In genomic region chr14:104991896-104992230, GRCh38 we compare ENCODE assay signal across 22 cellular contexts. TPM values are rescaled to one million over a fixed set of nuclear protein-coding genes. Genes with fewer than 3 reads are reported as not detected.
"Had no signal": no experiment of that assay in that cellular context is flagged by ENCODE, and none has a peak within 500 bp of the region (broad histone marks: within the 10 kb centered on the region; RNA-seq: fewer than 3 reads in every experiment).

No MANE protein-coding gene starts in this region.

- H3K9me3 ChIP-seq: ascending aorta, colonic mucosa, heart left ventricle, mucosa of descending colon, neutrophil, spleen, tibial artery, uterus had no signal

- FAIRE-seq: frontal cortex had no signal

- H3K4me3 ChIP-seq: ascending aorta, colonic mucosa, heart left ventricle, mucosa of descending colon, spleen, tibial artery, uterus had no signal

- H3K4me1 ChIP-seq: ascending aorta, colonic mucosa, uterus had no signal

- ATAC-seq: heart left ventricle, left ventricle myocardium superior, mucosa of descending colon had no signal

- H3K27me3 ChIP-seq: ascending aorta, colonic mucosa, heart left ventricle, neutrophil, spleen, tibial artery, uterus had no signal

- H3K27ac Mint-ChIP-seq: activated T-helper 1 cell treated with anti-CD3 and anti-CD28 coated beads, Interleukin-12 subunit alpha, Interleukin-12 subunit beta, Interleukin-2, Interleukin-4 antibody, amounts not matched to agents 30 ng/mL and 10 ng/mL and 1 ng/mL, durations not matched to agents 14 hours and 24 hours and 36 hours had no signal

- DNase-seq: activated CD4-positive, alpha-beta T cell treated with anti-CD3 and anti-CD28 coated beads for 48 hours; activated CD4-positive, CD25-positive, alpha-beta regulatory T cell; activated CD8-positive, alpha-beta memory T cell treated with anti-CD3 and anti-CD28 coated beads for 24 hours; activated naive CD4-positive, alpha-beta T cell treated with Interleukin-2 at 50 U/mL for 16 hours; colonic mucosa; heart left ventricle; immature natural killer cell; kidney glomerular epithelial cell; left ventricle myocardium superior; mucosa of descending colon; naive B cell; stimulated activated naive CD4-positive, alpha-beta T cell treated with Interleukin-2 at 50 U/mL for 16 hours; T-helper 1 cell; T-helper 9 cell; tibial artery; uterus had no signal

- H3K27ac ChIP-seq: ascending aorta, colonic mucosa, heart left ventricle, neutrophil, spleen, tibial artery, uterus had no signal

- H3K36me3 Mint-ChIP-seq: immature natural killer cell, naive B cell had no signal

- H3K4me3 Mint-ChIP-seq: activated T-helper 1 cell treated with anti-CD3 and anti-CD28 coated beads, Interleukin-12 subunit alpha, Interleukin-12 subunit beta, Interleukin-2, Interleukin-4 antibody, amounts not matched to agents 30 ng/mL and 10 ng/mL and 1 ng/mL, durations not matched to agents 14 hours and 24 hours and 36 hours; central memory CD8-positive, alpha-beta T cell; immature natural killer cell had no signal

- H3K36me3 ChIP-seq: colonic mucosa, neutrophil, uterus had no signal

- H3K27me3 Mint-ChIP-seq: central memory CD8-positive, alpha-beta T cell had no signal

- H3K9me3 Mint-ChIP-seq: central memory CD8-positive, alpha-beta T cell; immature natural killer cell; naive B cell had no signal

RNA-seq across cellular contexts. Expression of gene AHNAK2, which starts 13.7 kb away (rescaled TPM):
- polyA plus RNA-seq: immature natural killer cell had no signal
